29 cellular contexts compared by ENCODE assay signal in genomic region chr20:16295534-16295933, GRCh38.
"Had no signal": no experiment of that assay in that cellular context is flagged by ENCODE, and none has a peak within 500 bp of the region (broad histone marks: within the 10 kb centered on the region; RNA-seq: fewer than 3 reads in every experiment).

No MANE protein-coding gene starts in this region.

- H3K4me1 ChIP-seq: parathyroid adenoma, psoas muscle, spleen, suprapubic skin, testis, tibial artery, transverse colon, upper lobe of right lung, uterus had no signal

- H3K4me2 ChIP-seq: smooth muscle cell had no signal

- DNase-seq: naive thymus-derived CD8-positive, alpha-beta T cell; nephron progenitor cell; nucleus accumbens; posterior cingulate gyrus; psoas muscle; right cardiac atrium; spleen; stimulated activated CD4-positive, alpha-beta T cell treated with anti-CD3 and anti-CD28 coated beads, Interleukin-12 subunit alpha, Interleukin-12 subunit beta, amount 100 ng/mL, for 4 hours; stimulated activated CD4-positive, alpha-beta T cell treated with anti-CD3 and anti-CD28 coated beads, Interleukin-1b, Interleukin-23, amount 100 ng/mL, for 48 hours; stimulated activated CD4-positive, alpha-beta T cell treated with anti-CD3 and anti-CD28 coated beads, Interleukin-4, amount 100 ng/mL, for 1 hour; stimulated activated CD4-positive, alpha-beta T cell treated with anti-CD3 and anti-CD28 coated beads, Interleukin-4, amount 100 ng/mL, for 4 hours; stimulated activated CD8-positive, alpha-beta memory T cell treated with anti-CD3 and anti-CD28 coated beads, Interleukin-4, amount 100 ng/mL, for 48 hours; stimulated activated naive CD4-positive, alpha-beta T cell; stimulated activated naive CD8-positive, alpha-beta T cell treated with anti-CD3 and anti-CD28 coated beads, Interleukin-15, amount 100 ng/mL, for 72 hours; stimulated activated naive CD8-positive, alpha-beta T cell treated with anti-CD3 and anti-CD28 coated beads, Interleukin-15, Interleukin-2, amounts not matched to agents 100 U/mL and 50 U/mL, for 24 hours; substantia nigra; testis; tibial artery; transverse colon; upper lobe of right lung; uterus had no signal

- H3K36me3 ChIP-seq: neutrophil, suprapubic skin, transverse colon, upper lobe of right lung, uterus had no signal

- ATAC-seq: naive thymus-derived CD8-positive, alpha-beta T cell; natural killer cell treated with Interleukin-12 subunit alpha and Interleukin-12 subunit beta and Interleukin-15 and Interleukin-18, amount 100 ng/mL, for 72 hours; psoas muscle; right cardiac atrium; sciatic nerve; stimulated activated memory B cell treated with anti-CD40 and anti-IgM and Interleukin-4, amounts not matched to agents 10 μg/mL and 1 μg/mL and 100 μg/mL, for 72 hours; stimulated activated naive CD8-positive, alpha-beta T cell treated with anti-CD3 and anti-CD28 coated beads, Interleukin-15, amount 100 ng/mL, for 72 hours; stimulated activated naive CD8-positive, alpha-beta T cell treated with anti-CD3 and anti-CD28 coated beads, Interleukin-15, Interleukin-2, amounts not matched to agents 100 U/mL and 50 U/mL, for 24 hours; upper lobe of right lung had no signal

- H2AFZ ChIP-seq: parathyroid adenoma had no signal

- H3K27ac ChIP-seq: neutrophil, parathyroid adenoma, psoas muscle, skin epidermis, spleen, suprapubic skin, testis, tibial artery, transverse colon, upper lobe of right lung, uterus had no signal

- H3K9me3 ChIP-seq: neutrophil, psoas muscle, suprapubic skin, testis, tibial artery, transverse colon, upper lobe of right lung, uterus had no signal

- H3K27me3 ChIP-seq: neutrophil, spleen, suprapubic skin, testis, tibial artery, transverse colon, upper lobe of right lung, uterus had no signal

- H3K4me3 ChIP-seq: psoas muscle, skin epidermis, smooth muscle cell, spleen, suprapubic skin, testis, tibial artery, transverse colon, upper lobe of right lung, uterus had no signal

- H3K9ac ChIP-seq: parathyroid adenoma had no signal
